Comparison of ENCODE assay signal across 29 cellular contexts in genomic region chr5:59058237-59058636, GRCh38.
"Had no signal": no experiment of that assay in that cellular context is flagged by ENCODE, and none has a peak within 500 bp of the region (broad histone marks: within the 10 kb centered on the region; RNA-seq: fewer than 3 reads in every experiment).

No MANE protein-coding gene starts in this region.

- H3K27me3 ChIP-seq: neural progenitor cell, ovary, spleen, suprapubic skin, testis, tibial artery, upper lobe of right lung, uterus had no signal

- DNase-seq: naive thymus-derived CD4-positive, alpha-beta T cell; natural killer cell; occipital lobe; ovary; posterior cingulate gyrus; psoas muscle; right cardiac atrium; spleen; stimulated activated CD4-positive, alpha-beta T cell treated with anti-CD3 and anti-CD28 coated beads, Interleukin-12 subunit alpha, Interleukin-12 subunit beta, amount 100 ng/mL, for 4 hours; stimulated activated CD4-positive, alpha-beta T cell treated with anti-CD3 and anti-CD28 coated beads, Interleukin-1b, Interleukin-23, amount 100 ng/mL, for 48 hours; stimulated activated CD4-positive, alpha-beta T cell treated with anti-CD3 and anti-CD28 coated beads, Interleukin-4, amount 100 ng/mL, for 1 hour; stimulated activated CD4-positive, alpha-beta T cell treated with anti-CD3 and anti-CD28 coated beads, Interleukin-4, amount 100 ng/mL, for 4 hours; stimulated activated CD8-positive, alpha-beta memory T cell treated with anti-CD3 and anti-CD28 coated beads, Interleukin-4, amount 100 ng/mL, for 48 hours; stimulated activated naive CD4-positive, alpha-beta T cell; stimulated activated naive CD8-positive, alpha-beta T cell treated with anti-CD3 and anti-CD28 coated beads, Interleukin-15, amount 100 ng/mL, for 72 hours; stimulated activated naive CD8-positive, alpha-beta T cell treated with anti-CD3 and anti-CD28 coated beads, Interleukin-15, Interleukin-2, amounts not matched to agents 100 U/mL and 50 U/mL, for 24 hours; substantia nigra; testis; tibial artery; trophoblast cell; upper lobe of right lung; uterus had no signal

- H3K4me3 ChIP-seq: neural progenitor cell, ovary, psoas muscle, skin epidermis, smooth muscle cell, spleen, suprapubic skin, testis, tibial artery, upper lobe of right lung, uterus had no signal

- H3K4me2 ChIP-seq: neural progenitor cell, smooth muscle cell had no signal

- H3K36me3 ChIP-seq: neural progenitor cell, ovary, spleen, suprapubic skin, tibial artery, upper lobe of right lung, uterus had no signal

- H3K9me3 ChIP-seq: ovary, psoas muscle, spleen, suprapubic skin, testis, tibial artery, upper lobe of right lung, uterus had no signal

- ATAC-seq: naive thymus-derived CD4-positive, alpha-beta T cell; natural killer cell; psoas muscle; right cardiac atrium; sciatic nerve; stimulated activated memory B cell treated with anti-CD40 and anti-IgM and Interleukin-4, amounts not matched to agents 10 μg/mL and 1 μg/mL and 100 μg/mL, for 72 hours; stimulated activated naive CD8-positive, alpha-beta T cell treated with anti-CD3 and anti-CD28 coated beads, Interleukin-15, amount 100 ng/mL, for 72 hours; stimulated activated naive CD8-positive, alpha-beta T cell treated with anti-CD3 and anti-CD28 coated beads, Interleukin-15, Interleukin-2, amounts not matched to agents 100 U/mL and 50 U/mL, for 24 hours; upper lobe of right lung had no signal

- H3K4me1 ChIP-seq: neural progenitor cell, parathyroid adenoma, testis, upper lobe of right lung, uterus had no signal

- H3K27ac ChIP-seq: neural progenitor cell, ovary, parathyroid adenoma, psoas muscle, skin epidermis, spleen, suprapubic skin, testis, tibial artery, upper lobe of right lung, uterus had no signal
